Comparison of ENCODE assay signal across 26 cellular contexts in genomic region chr3:14389133-14390115, GRCh38. TPM values are rescaled to one million over a fixed set of nuclear protein-coding genes. Genes with fewer than 3 reads are reported as not detected.
DNase-seq lines count a peak whose midpoint lies in the region; ATAC-seq and TF ChIP-seq lines count a peak whose summit lies in the region.
"Had no signal": no experiment of that assay in that cellular context is flagged by ENCODE, and none has a peak within 500 bp of the region (broad histone marks: within the 10 kb centered on the region; RNA-seq: fewer than 3 reads in every experiment).

No MANE protein-coding gene starts in this region.

- H3K4me1 ChIP-seq in endodermal cell (ENCODE audit: control insufficient read depth, insufficient read depth, low read length) (peaks cover 8% of the 10 kb centered on the region), SJCRH30 (peaks cover 25% of the 10 kb centered on the region)
- H3K4me1 ChIP-seq: prostate gland had no signal

- H3K36me3 ChIP-seq in endodermal cell (ENCODE audit: control insufficient read depth, insufficient read depth, low read length) (no peaks in the 10 kb centered on the region), SJCRH30 (no peaks in the 10 kb centered on the region)
- H3K36me3 ChIP-seq: prostate gland had no signal

- DNase-seq in activated naive CD4-positive, alpha-beta T cell (lab: John Stamatoyannopoulos, UW) = no peak
- DNase-seq in NCI-H2029 treated with DMSO at 0.1 percent for 48 hours (lab: John Stamatoyannopoulos, UW) (peak; percentile 7), endodermal cell (no peak), SW480 (ENCODE audit: low spot score) (no peak), SJCRH30 (no peak), middle frontal gyrus (ENCODE audit: extremely low spot score, low spot score) (no peak)
- DNase-seq in stimulated activated naive B cell treated with anti-CD40 and anti-IgM and Interleukin-4, amounts not matched to agents 10 μg/mL and 1 μg/mL and 100 μg/mL, for 72 hours = no peak
- DNase-seq: activated CD4-positive, alpha-beta T cell treated with anti-CD3 and anti-CD28 coated beads for 1 hour; activated CD8-positive, alpha-beta T cell treated with anti-CD3 and anti-CD28 coated beads for 36 hours; activated naive CD8-positive, alpha-beta T cell treated with anti-CD3 and anti-CD28 coated beads, Interleukin-2, amount 10 ng/mL, durations not matched to agents 7 days and 5 days; caudate nucleus; cortex of kidney; DND-41; foreskin melanocyte; NCI-H1694 treated with DMSO at 0.1 percent for 48 hours; NCI-H526; T-helper 17 cell had no signal

- H3K36me3 Mint-ChIP-seq in activated naive CD4-positive, alpha-beta T cell treated with anti-CD3 and anti-CD28 coated beads, Interleukin-2, amount 50 U/mL, for 24 hours = no peaks in the 10 kb centered on the region
- H3K36me3 Mint-ChIP-seq in endodermal cell (ENCODE audit: low read depth) = no peaks in the 10 kb centered on the region
- no peaks in the 10 kb centered on the region for H3K36me3 Mint-ChIP-seq in stimulated activated naive B cell treated with anti-CD40 and anti-IgM and Interleukin-4, amounts not matched to agents 10 μg/mL and 1 μg/mL and 100 μg/mL, for 72 hours
- H3K36me3 Mint-ChIP-seq: activated naive CD8-positive, alpha-beta T cell treated with anti-CD3 and anti-CD28 coated beads, Interleukin-2, amount 10 ng/mL, durations not matched to agents 7 days and 5 days; memory B cell had no signal

- ATAC-seq in stimulated activated naive B cell treated with anti-CD40 and anti-IgM and Interleukin-4, amounts not matched to agents 10 μg/mL and 1 μg/mL and 100 μg/mL, for 72 hours (replicated peaks) = no peak
- ATAC-seq: activated CD8-positive, alpha-beta T cell treated with anti-CD3 and anti-CD28 coated beads for 36 hours; esophagus mucosa; T-helper 17 cell had no signal

- no peak overlapping the region for H3K9ac ChIP-seq in endodermal cell (ENCODE audit: extremely low read depth, low read length, poor library complexity, severe bottlenecking)
- H3K9ac ChIP-seq: KMS-11 had no signal

- H3K4me3 Mint-ChIP-seq in activated naive CD4-positive, alpha-beta T cell treated with anti-CD3 and anti-CD28 coated beads, Interleukin-2, amount 50 U/mL, for 24 hours = no peak overlapping the region
- no peak overlapping the region for H3K4me3 Mint-ChIP-seq in endodermal cell
- no peak overlapping the region for H3K4me3 Mint-ChIP-seq in stimulated activated naive B cell treated with anti-CD40 and anti-IgM and Interleukin-4, amounts not matched to agents 10 μg/mL and 1 μg/mL and 100 μg/mL, for 72 hours
- H3K4me3 Mint-ChIP-seq: activated CD8-positive, alpha-beta T cell treated with anti-CD3 and anti-CD28 coated beads for 36 hours; activated naive CD8-positive, alpha-beta T cell treated with anti-CD3 and anti-CD28 coated beads, Interleukin-2, amount 10 ng/mL, durations not matched to agents 7 days and 5 days; B cell; memory B cell; stimulated activated naive CD8-positive, alpha-beta T cell treated with anti-CD3 and anti-CD28 coated beads, Interleukin-15, Interleukin-2, amounts not matched to agents 100 ng/mL and 50 ng/mL, for 24 hours; T-helper 17 cell had no signal

- H3K27me3 ChIP-seq in endodermal cell (ENCODE audit: control insufficient read depth, insufficient read depth, low read length, poor library complexity, severe bottlenecking) = no peaks in the 10 kb centered on the region
- no peaks in the 10 kb centered on the region for H3K27me3 ChIP-seq in SJCRH30
- H3K27me3 ChIP-seq: hepatocyte had no signal

- H3K27ac Mint-ChIP-seq in activated naive CD4-positive, alpha-beta T cell treated with anti-CD3 and anti-CD28 coated beads, Interleukin-2, amount 50 U/mL, for 24 hours = peak overlapping the region; percentile 32
- H3K27ac Mint-ChIP-seq in endodermal cell = peak overlapping the region; percentile 17
- no peak overlapping the region for H3K27ac Mint-ChIP-seq in stimulated activated naive B cell treated with anti-CD40 and anti-IgM and Interleukin-4, amounts not matched to agents 10 μg/mL and 1 μg/mL and 100 μg/mL, for 72 hours
- H3K27ac Mint-ChIP-seq: activated CD8-positive, alpha-beta T cell treated with anti-CD3 and anti-CD28 coated beads for 36 hours; activated naive CD8-positive, alpha-beta T cell treated with anti-CD3 and anti-CD28 coated beads, Interleukin-2, amount 10 ng/mL, durations not matched to agents 7 days and 5 days; B cell; memory B cell; stimulated activated naive CD8-positive, alpha-beta T cell treated with anti-CD3 and anti-CD28 coated beads, Interleukin-15, Interleukin-2, amounts not matched to agents 100 ng/mL and 50 ng/mL, for 24 hours; T-helper 17 cell had no signal

- TF ChIP-seq CTCF in endodermal cell (conservative IDR thresholded peaks at IDR 0.05) = no peak

- H3K4me3 ChIP-seq in endodermal cell (ENCODE audit: low read length) = no peak overlapping the region
- H3K4me3 ChIP-seq in SJCRH30 = no peak overlapping the region
- H3K4me3 ChIP-seq: hepatocyte, prostate gland, SK-N-MC had no signal

- WGBS in endodermal cell (ENCODE audit: insufficient coverage in 1 of 2, insufficient read length in 1 of 2), 2 experiments = 89 to 93% methylated on average over 11 to 13 of the region's 13 CpGs

- no peaks in the 10 kb centered on the region for H3K4me1 Mint-ChIP-seq in activated naive CD4-positive, alpha-beta T cell treated with anti-CD3 and anti-CD28 coated beads, Interleukin-2, amount 50 U/mL, for 24 hours
- H3K4me1 Mint-ChIP-seq in endodermal cell = peaks cover 5% of the 10 kb centered on the region
- H3K4me1 Mint-ChIP-seq in stimulated activated naive B cell treated with anti-CD40 and anti-IgM and Interleukin-4, amounts not matched to agents 10 μg/mL and 1 μg/mL and 100 μg/mL, for 72 hours = peaks cover 9 to 12% of the 10 kb centered on the region in 2 donors

- no peaks in the 10 kb centered on the region for H3K27me3 Mint-ChIP-seq in activated naive CD4-positive, alpha-beta T cell treated with anti-CD3 and anti-CD28 coated beads, Interleukin-2, amount 50 U/mL, for 24 hours
- H3K27me3 Mint-ChIP-seq in endodermal cell (ENCODE audit: insufficient read depth) = peaks cover 4% of the 10 kb centered on the region
- H3K27me3 Mint-ChIP-seq in stimulated activated naive B cell treated with anti-CD40 and anti-IgM and Interleukin-4, amounts not matched to agents 10 μg/mL and 1 μg/mL and 100 μg/mL, for 72 hours = peaks cover 0 to 4% of the 10 kb centered on the region in 2 donors
- H3K27me3 Mint-ChIP-seq: activated CD8-positive, alpha-beta T cell treated with anti-CD3 and anti-CD28 coated beads for 36 hours; stimulated activated naive CD8-positive, alpha-beta T cell treated with anti-CD3 and anti-CD28 coated beads, Interleukin-15, Interleukin-2, amounts not matched to agents 100 ng/mL and 50 ng/mL, for 24 hours had no signal

- H3K9me3 ChIP-seq in endodermal cell (ENCODE audit: control insufficient read depth, low read length) (no peaks in the 10 kb centered on the region), SJCRH30 (replicated peaks) (no peaks in the 10 kb centered on the region)
- H3K9me3 ChIP-seq: prostate gland had no signal

- H3K27ac ChIP-seq in endodermal cell (ENCODE audit: low read depth, low read length) (no peak overlapping the region), SJCRH30 (no peak overlapping the region)
- H3K27ac ChIP-seq: hepatocyte, KMS-11, prostate gland, SK-N-MC had no signal

- no peaks in the 10 kb centered on the region for H3K9me3 Mint-ChIP-seq in activated naive CD4-positive, alpha-beta T cell treated with anti-CD3 and anti-CD28 coated beads, Interleukin-2, amount 50 U/mL, for 24 hours
- no peaks in the 10 kb centered on the region for H3K9me3 Mint-ChIP-seq in endodermal cell
- H3K9me3 Mint-ChIP-seq in stimulated activated naive B cell treated with anti-CD40 and anti-IgM and Interleukin-4, amounts not matched to agents 10 μg/mL and 1 μg/mL and 100 μg/mL, for 72 hours = no peaks in the 10 kb centered on the region
- H3K9me3 Mint-ChIP-seq: activated CD8-positive, alpha-beta T cell treated with anti-CD3 and anti-CD28 coated beads for 36 hours; activated naive CD8-positive, alpha-beta T cell treated with anti-CD3 and anti-CD28 coated beads, Interleukin-2, amount 10 ng/mL, durations not matched to agents 7 days and 5 days; stimulated activated naive CD8-positive, alpha-beta T cell treated with anti-CD3 and anti-CD28 coated beads, Interleukin-15, Interleukin-2, amounts not matched to agents 100 ng/mL and 50 ng/mL, for 24 hours had no signal

RNA-seq across cellular contexts. Expression of gene SLC6A6, which starts 13.0 kb away (rescaled TPM):
- total RNA-seq in endodermal cell = 10 to 100 TPM; 43.1 to 56.5 TPM
- 25.6 TPM for polyA plus RNA-seq in endodermal cell (2013, experiment 1 of 2)
- polyA plus RNA-seq in endodermal cell (2013, experiment 2 of 2) = 24.6 TPM
- total RNA-seq in SJCRH30 (2014; rRNA removed; shearing (Covaris generic)) = 10.5 and 10.9 TPM in 2 replicates
